1 cellular context compared by ENCODE assay signal in the genomic region with DNA sequence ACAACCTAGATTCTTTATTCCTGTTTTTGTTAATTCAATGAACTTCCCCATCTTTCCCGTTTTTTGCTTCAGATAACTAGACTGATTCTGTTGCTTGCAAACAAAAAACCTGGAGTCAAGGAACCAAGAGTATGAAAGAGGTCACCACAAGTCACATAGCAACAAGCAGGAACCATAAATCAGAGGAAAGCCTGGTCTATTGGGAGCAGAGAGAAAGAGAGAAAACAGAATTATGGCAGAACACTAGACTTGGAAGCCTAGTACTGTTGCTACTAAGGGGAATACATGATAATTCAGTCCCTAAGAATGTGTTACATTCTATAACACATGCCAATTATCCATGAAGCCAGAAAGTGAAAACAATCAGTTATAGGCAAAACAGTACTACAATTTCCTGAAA.
TF ChIP-seq lines count a peak whose summit lies in the region.

No MANE protein-coding gene starts in this region.

TF ChIP-seq in IMR-90, 13 proteins besides CTCF, POLR2A, EP300 and RAD21 (continued from another document):
- TF ChIP-seq MXI1 (IDR thresholded peaks at IDR 0.05; ENCODE audit: borderline replicate concordance, low read depth, low read length) = no peak
- no peak for TF ChIP-seq SMC3 (IDR thresholded peaks at IDR 0.05; ENCODE audit: low read depth, low read length)
